In the genomic region with DNA sequence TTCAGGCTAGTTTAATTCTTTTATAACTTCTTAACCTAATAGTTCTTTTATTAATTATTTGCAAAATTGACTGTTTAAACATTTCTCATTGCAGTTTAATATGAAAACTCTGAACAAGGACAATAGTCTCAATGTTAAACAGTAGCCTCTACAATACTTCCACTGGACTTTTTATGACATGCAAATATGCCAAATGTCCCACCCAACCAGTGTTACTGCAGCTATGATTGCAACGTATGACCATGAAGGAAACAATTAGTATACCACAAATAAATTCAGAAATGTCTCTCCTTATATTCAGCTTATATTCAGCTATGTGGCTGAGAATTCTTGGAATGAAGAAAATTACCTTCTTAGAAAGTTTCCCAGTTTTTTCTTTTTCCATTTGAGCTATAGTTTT, we compare ENCODE assay signal across 28 cellular contexts.
"Had no signal": no experiment of that assay in that cellular context is flagged by ENCODE, and none has a peak within 500 bp of the region (broad histone marks: within the 10 kb centered on the region; RNA-seq: fewer than 3 reads in every experiment).

No MANE protein-coding gene starts in this region.

- H3K4me1 ChIP-seq: colonic mucosa, esophagus muscularis mucosa, esophagus squamous epithelium, foreskin keratinocyte, gastrocnemius medialis, gastroesophageal sphincter, heart left ventricle, heart right ventricle had no signal

- H3K4me3 ChIP-seq: colonic mucosa, coronary artery, dorsolateral prefrontal cortex, esophagus muscularis mucosa, esophagus squamous epithelium, gastrocnemius medialis, gastroesophageal sphincter, heart left ventricle, heart right ventricle had no signal

- DNase-seq: colonic mucosa; cortex of kidney; dermis blood vessel endothelial cell; dorsolateral prefrontal cortex; effector CD4-positive, alpha-beta T cell; effector CD8-positive, alpha-beta T cell; effector memory CD4-positive, alpha-beta T cell; effector memory CD8-positive, alpha-beta T cell; endodermal cell; erythroblast; esophagus squamous epithelium; foreskin fibroblast; foreskin keratinocyte; foreskin melanocyte; gastrocnemius medialis; glutamatergic neuron; head of caudate nucleus; heart left ventricle; heart right ventricle had no signal

- ATAC-seq: effector memory CD8-positive, alpha-beta T cell; esophagus mucosa; foreskin keratinocyte; gastrocnemius medialis; gastroesophageal sphincter; heart left ventricle; heart right ventricle had no signal

- FAIRE-seq: colon, endometrium, endothelial cell of umbilical vein, frontal cortex had no signal

- H3K9me3 ChIP-seq: colonic mucosa, esophagus muscularis mucosa, esophagus squamous epithelium, gastrocnemius medialis, gastroesophageal sphincter, heart left ventricle, heart right ventricle had no signal

- H3K27me3 ChIP-seq: colonic mucosa, dorsolateral prefrontal cortex, esophagus muscularis mucosa, esophagus squamous epithelium, foreskin keratinocyte, gastrocnemius medialis, gastroesophageal sphincter, heart left ventricle, heart right ventricle had no signal

- H3K27ac ChIP-seq: colonic mucosa, coronary artery, dorsolateral prefrontal cortex, epithelial cell of prostate, esophagus muscularis mucosa, esophagus squamous epithelium, foreskin keratinocyte, gastrocnemius medialis, gastroesophageal sphincter, heart left ventricle, heart right ventricle had no signal

- H3K36me3 ChIP-seq: colonic mucosa, esophagus muscularis mucosa, esophagus squamous epithelium, gastrocnemius medialis, gastroesophageal sphincter, heart left ventricle, heart right ventricle had no signal
